Comparison of ENCODE assay signal across 30 cellular contexts in the genomic region with DNA sequence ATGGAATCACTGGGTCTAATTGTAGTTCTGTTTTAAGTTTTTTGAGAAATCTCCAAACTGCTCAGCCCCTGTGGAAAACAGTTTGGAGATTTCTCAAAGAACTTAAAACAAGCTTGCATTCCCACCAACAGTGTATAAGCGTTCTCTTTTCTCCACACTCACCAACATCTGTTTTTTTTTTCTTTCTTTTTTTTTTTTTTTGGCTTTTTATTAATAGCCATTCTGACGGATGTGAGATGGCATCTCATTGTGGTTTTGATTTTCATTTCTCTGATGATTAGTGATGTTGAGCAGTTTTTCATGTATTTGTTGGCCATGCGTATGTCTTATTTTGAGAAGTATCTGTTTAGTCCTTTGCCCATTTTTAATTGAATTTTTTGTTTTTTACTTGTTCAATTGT.
"Had no signal": no experiment of that assay in that cellular context is flagged by ENCODE, and none has a peak within 500 bp of the region (broad histone marks: within the 10 kb centered on the region; RNA-seq: fewer than 3 reads in every experiment).

No MANE protein-coding gene starts in this region.

- H3K9me3 Mint-ChIP-seq: activated CD4-positive, alpha-beta T cell treated with anti-CD3 and anti-CD28 coated beads, Interleukin-2, amount 10 ng/mL, durations not matched to agents 24 days and 14 days; endodermal cell had no signal

- H3K4me1 ChIP-seq: gastrocnemius medialis had no signal

- H3K36me3 Mint-ChIP-seq: activated naive CD8-positive, alpha-beta T cell had no signal

- H3K27ac ChIP-seq: brain microvascular endothelial cell, coronary artery, dorsolateral prefrontal cortex, foreskin keratinocyte, gastrocnemius medialis had no signal

- H3K4me1 Mint-ChIP-seq: activated CD4-positive, alpha-beta T cell treated with anti-CD3 and anti-CD28 coated beads for 36 hours; activated CD4-positive, alpha-beta T cell treated with anti-CD3 and anti-CD28 coated beads, Interleukin-2, amount 10 ng/mL, durations not matched to agents 24 days and 14 days; central memory CD8-positive, alpha-beta T cell; endodermal cell had no signal

- H3K27ac Mint-ChIP-seq: activated CD4-positive, alpha-beta T cell treated with anti-CD3 and anti-CD28 coated beads for 36 hours; activated CD4-positive, alpha-beta T cell treated with anti-CD3 and anti-CD28 coated beads, Interleukin-2, amount 10 ng/mL, durations not matched to agents 24 days and 14 days; activated CD8-positive, alpha-beta T cell treated with anti-CD3 and anti-CD28 coated beads, Interleukin-2, amount 10 ng/mL, durations not matched to agents 7 days and 5 days; activated naive CD8-positive, alpha-beta T cell; activated T-cell treated with anti-CD3 and anti-CD28 coated beads, Interleukin-2, amount 50 U/mL, for 24 hours; activated T-cell treated with anti-CD3 and anti-CD28 coated beads, Interleukin-2, amount 50 U/mL, for 72 hours; dendritic cell treated with granulocyte-macrophage colony-stimulating factor and Interleukin-4, amounts not matched to agents 40 ng/mL and 50 ng/mL, for 4 days; endodermal cell had no signal

- H3K27me3 ChIP-seq: brain microvascular endothelial cell, dorsolateral prefrontal cortex, foreskin keratinocyte, gastrocnemius medialis had no signal

- H3K9me3 ChIP-seq: gastrocnemius medialis had no signal

- H3K27me3 Mint-ChIP-seq: activated CD4-positive, alpha-beta T cell treated with anti-CD3 and anti-CD28 coated beads for 36 hours; activated CD4-positive, alpha-beta T cell treated with anti-CD3 and anti-CD28 coated beads, Interleukin-2, amount 10 ng/mL, durations not matched to agents 24 days and 14 days; activated naive CD8-positive, alpha-beta T cell; activated T-cell treated with anti-CD3 and anti-CD28 coated beads, Interleukin-2, amount 50 U/mL, for 24 hours; central memory CD8-positive, alpha-beta T cell; dendritic cell treated with granulocyte-macrophage colony-stimulating factor and Interleukin-4, amounts not matched to agents 40 ng/mL and 50 ng/mL, for 4 days had no signal

- H3K4me3 Mint-ChIP-seq: activated CD4-positive, alpha-beta T cell treated with anti-CD3 and anti-CD28 coated beads for 36 hours; activated CD4-positive, alpha-beta T cell treated with anti-CD3 and anti-CD28 coated beads, Interleukin-2, amount 10 ng/mL, durations not matched to agents 24 days and 14 days; activated CD8-positive, alpha-beta T cell treated with anti-CD3 and anti-CD28 coated beads, Interleukin-2, amount 10 ng/mL, durations not matched to agents 7 days and 5 days; activated naive CD8-positive, alpha-beta T cell; activated T-cell treated with anti-CD3 and anti-CD28 coated beads, Interleukin-2, amount 50 U/mL, for 24 hours; activated T-cell treated with anti-CD3 and anti-CD28 coated beads, Interleukin-2, amount 50 U/mL, for 72 hours; central memory CD8-positive, alpha-beta T cell; dendritic cell treated with granulocyte-macrophage colony-stimulating factor and Interleukin-4, amounts not matched to agents 40 ng/mL and 50 ng/mL, for 4 days; endodermal cell had no signal

- ATAC-seq: activated CD4-positive, alpha-beta T cell treated with anti-CD3 and anti-CD28 coated beads for 36 hours; activated CD8-positive, alpha-beta T cell treated with anti-CD3 and anti-CD28 coated beads, Interleukin-2, amount 10 ng/mL, durations not matched to agents 7 days and 5 days; activated T-cell treated with anti-CD3 and anti-CD28 coated beads, Interleukin-2, amount 50 U/mL, for 72 hours; esophagus mucosa; foreskin keratinocyte; gastrocnemius medialis had no signal

- H3K4me3 ChIP-seq: coronary artery, dorsolateral prefrontal cortex, gastrocnemius medialis had no signal

- FAIRE-seq: astrocyte, bronchial epithelial cell had no signal

- DNase-seq: activated CD4-positive, alpha-beta T cell treated with anti-CD3 and anti-CD28 coated beads for 36 hours; activated CD4-positive, alpha-beta T cell treated with anti-CD3 and anti-CD28 coated beads, Interleukin-2, amount 10 ng/mL, durations not matched to agents 24 days and 14 days; activated CD4-positive, alpha-beta T cell treated with anti-CD3 and anti-CD28 coated beads, Interleukin-2, amount 50 U/mL, for 48 hours; activated CD4-positive, CD25-positive, alpha-beta regulatory T cell; activated CD4-positive, CD25-positive, alpha-beta regulatory T cell treated with anti-CD3 and anti-CD28 coated beads, Interleukin-2, amount 50 U/mL, for 72 hours; activated CD8-positive, alpha-beta memory T cell treated with anti-CD3 and anti-CD28 coated beads, Interleukin-2, amount 50 U/mL, for 48 hours; activated CD8-positive, alpha-beta T cell treated with anti-CD3 and anti-CD28 coated beads, Interleukin-2, amount 10 ng/mL, durations not matched to agents 7 days and 5 days; activated gamma-delta T cell; activated naive CD4-positive, alpha-beta T cell; activated naive CD4-positive, alpha-beta T cell treated with anti-CD3 and anti-CD28 coated beads, Interleukin-2, amount 50 U/mL, for 16 hours; activated T-cell treated with anti-CD3 and anti-CD28 coated beads for 4 hours; activated T-cell treated with anti-CD3 and anti-CD28 coated beads, Interleukin-2, amount 50 U/mL, for 24 hours; activated T-cell treated with anti-CD3 and anti-CD28 coated beads, Interleukin-2, amount 50 U/mL, for 72 hours; amniotic stem cell; anterior cingulate cortex; brain microvascular endothelial cell; dorsolateral prefrontal cortex; effector memory CD4-positive, alpha-beta T cell; endodermal cell; foreskin keratinocyte; gastrocnemius medialis; head of caudate nucleus; T-helper 2 cell had no signal

- H3K36me3 ChIP-seq: brain microvascular endothelial cell, gastrocnemius medialis had no signal
